Comparison of ENCODE assay signal across 9 cellular contexts in genomic region chr3:179046497-179047353, GRCh38. TPM values are rescaled to one million over a fixed set of nuclear protein-coding genes. Genes with fewer than 3 reads are reported as not detected.
A peak's percentile ranks its signal among the peaks of the same experiment; 100 is the strongest.
DNase-seq lines count a peak whose midpoint lies in the region; ATAC-seq, FAIRE-seq and TF ChIP-seq lines count a peak whose summit lies in the region.
"Had no signal": no experiment of that assay in that cellular context is flagged by ENCODE, and none has a peak within 500 bp of the region (broad histone marks: within the 10 kb centered on the region; RNA-seq: fewer than 3 reads in every experiment).

No MANE protein-coding gene starts in this region.

- H3K27ac ChIP-seq in osteoblast (ENCODE audit: low read depth, low read length) = peak overlapping the region; percentile 8

- DNase-seq in NCI-H2029 (lab: John Stamatoyannopoulos, UW) (peak; percentile 56), osteoblast (ENCODE audit: insufficient read length, low spot score, missing footprints) (no peak), left colon (no peak), frontal cortex (ENCODE audit: low spot score in 2 of 2) (no peak), head of caudate nucleus (no peak)
- DNase-seq in activated CD4-positive, CD25-positive, alpha-beta regulatory T cell (lab: John Stamatoyannopoulos, UW) = no peak
- DNase-seq: NCI-H2107 had no signal

- TF ChIP-seq CTCF in osteoblast (IDR thresholded peaks at IDR 0.05; ENCODE audit: extremely low read depth, low read depth, low read length) = peak; percentile 35

- no peak for FAIRE-seq in frontal cortex (lab: Jason Lieb, UNC)

- H4K20me1 ChIP-seq in osteoblast (ENCODE audit: insufficient read depth, low read length) = peaks cover 33% of the 10 kb centered on the region

- H2AFZ ChIP-seq in osteoblast (ENCODE audit: low read length) = no peak overlapping the region

- H3K79me2 ChIP-seq in osteoblast (ENCODE audit: insufficient read depth, low read length) = peaks cover 88% of the 10 kb centered on the region

- H3K36me3 ChIP-seq in osteoblast (ENCODE audit: insufficient read depth, low read length) = peaks cover 2% of the 10 kb centered on the region

- intact Hi-C loops in left colon (cut with DNase I, micrococcal nuclease) (no loop called here), head of caudate nucleus (cut with DNase I) (no loop called here)

- no peak overlapping the region for H3K4me2 ChIP-seq in osteoblast (ENCODE audit: insufficient read depth, low read length)

- peaks cover 9% of the 10 kb centered on the region for H3K4me1 ChIP-seq in osteoblast (ENCODE audit: insufficient read depth, low read length)

- no peaks in the 10 kb centered on the region for H3K9me3 ChIP-seq in osteoblast (ENCODE audit: low read depth, low read length)

- peak; percentile 76 for ATAC-seq in GM18870 (IDR thresholded peaks at IDR 0.05; ENCODE audit: unreplicated experiment)
- ATAC-seq in HG02571 (IDR thresholded peaks at IDR 0.05; ENCODE audit: unreplicated experiment) = peak; percentile 81
- ATAC-seq in left colon = no peak

- H3K27me3 ChIP-seq in osteoblast (ENCODE audit: insufficient read depth, low read length) = no peaks in the 10 kb centered on the region

- H3K4me3 ChIP-seq in osteoblast (ENCODE audit: insufficient read depth, low read length) = no peak overlapping the region

RNA-seq across cellular contexts. Expression of gene ZMAT3, which starts 24.9 kb away (rescaled TPM):
- 47.0 and 56.0 TPM in 2 replicates for total RNA-seq in osteoblast
- total RNA-seq in left colon = 10 to 100 TPM; 14.2 to 14.9 TPM
- 6.1 TPM for total RNA-seq in frontal cortex
